8 cellular contexts compared by ENCODE assay signal in the genomic region with DNA sequence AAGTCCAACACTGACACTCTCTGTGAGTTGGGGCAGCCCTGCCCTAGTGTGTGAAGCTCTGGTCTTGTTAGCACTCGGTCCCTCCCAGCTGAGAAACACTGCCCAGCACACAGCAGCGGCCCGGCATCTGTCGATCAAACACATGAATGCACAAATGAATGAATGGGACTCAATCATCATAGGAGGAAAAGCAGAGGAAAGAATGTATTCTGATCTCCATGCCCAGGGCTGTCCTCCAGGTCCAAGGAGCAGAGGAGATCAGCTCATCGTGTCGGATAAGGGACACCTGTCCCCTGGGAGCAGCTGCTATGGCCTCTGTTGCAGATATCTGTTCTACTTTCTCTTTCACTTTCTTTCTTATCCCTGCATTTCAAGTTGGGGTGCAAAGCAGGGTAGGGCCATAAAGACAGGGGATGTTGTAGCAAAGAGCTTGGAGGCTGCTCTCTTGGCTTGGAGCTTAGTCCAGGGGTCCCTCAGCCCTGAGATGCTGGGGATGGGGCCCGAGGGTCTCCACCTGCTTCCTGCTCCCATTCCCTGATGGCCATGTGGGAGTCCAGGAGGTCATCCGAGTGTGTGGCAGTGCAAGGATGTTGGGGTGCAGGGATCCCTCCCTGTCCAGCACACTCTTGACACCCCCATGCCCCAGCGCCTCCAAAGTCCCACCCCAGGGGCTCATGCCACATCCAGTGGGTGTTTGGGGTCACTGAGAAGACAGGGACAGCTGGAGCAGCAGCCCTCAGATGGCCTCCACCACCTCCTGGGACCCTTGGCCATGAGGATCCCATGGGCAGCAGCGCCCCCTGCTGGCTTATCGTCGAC.
DNase-seq lines count a peak whose midpoint lies in the region; ATAC-seq, FAIRE-seq and TF ChIP-seq lines count a peak whose summit lies in the region.

No MANE protein-coding gene starts in this region.

- no peak for TF ChIP-seq POLR2A in A549 (IDR thresholded peaks at IDR 0.05; ENCODE audit: low read length)
- no peak for TF ChIP-seq POLR2A in erythroblast (IDR thresholded peaks at IDR 0.05; ENCODE audit: low read length)

- H3K4me2 ChIP-seq in A549 (no peak overlapping the region), GM23338 (no peak overlapping the region)

- intact Hi-C loops in activated CD4-positive, alpha-beta T cell treated with anti-CD3 and anti-CD28 coated beads for 36 hours (cut with DNase I, micrococcal nuclease), result loop anchor here (1.0 to 5.0 kb wide), 2 partner anchors 85 to 166 kb away; no protein-coding TSS in a partner anchor
- intact Hi-C loops in sciatic nerve (cut with DNase I), result no loop called here

- 63% methylated on average over 7 of the region's 12 CpGs for whole genome bisulfite sequencing in A549 (ENCODE audit: missing lambda C conversion rate)

- H3K27me3 ChIP-seq in GM23338 (ENCODE audit: insufficient read depth), result no peaks in the 10 kb centered on the region

- TF ChIP-seq EP300 in A549 (IDR thresholded peaks at IDR 0.05), result no peak

- H4K20me1 ChIP-seq in GM23338 (replicated peaks; ENCODE audit: insufficient read depth), result no peaks in the 10 kb centered on the region

- H3K27ac ChIP-seq in A549, result no peak overlapping the region
- no peak overlapping the region for H3K27ac ChIP-seq in GM23338 (ENCODE audit: low read depth)

- no peaks in the 10 kb centered on the region for H3K36me3 ChIP-seq in GM23338 (ENCODE audit: insufficient read depth)

- peak; percentile 50 for TF ChIP-seq CTCF in A549 (IDR thresholded peaks at IDR 0.05)
- peak in 1 of 2 experiments; percentile 67; a peak in 2 of 4 replicates for TF ChIP-seq CTCF in GM23338 (conservative IDR thresholded peaks at IDR 0.05; ENCODE audit: low read depth in 2 of 2)

- H3K9me2 ChIP-seq in GM23338 (ENCODE audit: insufficient read depth), result no peaks in the 10 kb centered on the region

- in situ Hi-C loops in G401 (cut with HindIII; ENCODE audit: low sequenced_read_pairs), result no loop called here

- no peaks in the 10 kb centered on the region for H3F3A ChIP-seq in GM23338 (replicated peaks; ENCODE audit: low read depth)

- peak in 1 of 2 experiments; percentile 62; a peak in 3 of 6 replicates for ATAC-seq in A549
- peak; percentile 85 for ATAC-seq in GM23338
- peak; percentile 16 for ATAC-seq in activated CD4-positive, alpha-beta T cell treated with anti-CD3 and anti-CD28 coated beads for 36 hours
- ATAC-seq in sciatic nerve, result peak; percentile 66
- ATAC-seq in GM18870 (IDR thresholded peaks at IDR 0.05; ENCODE audit: unreplicated experiment), result no peak
- no peak for ATAC-seq in GM18868 (IDR thresholded peaks at IDR 0.05; ENCODE audit: unreplicated experiment)

- DNase-seq in A549 (ENCODE audit: low read depth in 1 of 2, low spot score in 1 of 2) (no peak), GM23338 (ENCODE audit: low spot score) (peak; percentile 66), erythroblast (lab: John Stamatoyannopoulos, UW) (peak; percentile 18 to 48), sciatic nerve (ENCODE audit: low spot score) (peak; percentile 64), G401 (ENCODE audit: low spot score) (no peak)
- peak; percentile 76 for DNase-seq in activated CD4-positive, alpha-beta T cell treated with anti-CD3 and anti-CD28 coated beads for 36 hours

- no peak overlapping the region for H2AFZ ChIP-seq in GM23338

- peak; percentile 48 to 83 for TF ChIP-seq RAD21 in A549 (conservative IDR thresholded peaks at IDR 0.05 in 1 of 2, IDR thresholded peaks at IDR 0.05 in 1 of 2)

- H3K27ac Mint-ChIP-seq in GM23338, result no peak overlapping the region
- peak overlapping the region; percentile 99 for H3K27ac Mint-ChIP-seq in activated CD4-positive, alpha-beta T cell treated with anti-CD3 and anti-CD28 coated beads for 36 hours

- CTCF ChIA-PET in A549 (lab: Yijun Ruan, JAX), result interaction anchor here (0.7 to 22.7 kb wide), 19 partner anchors 9 to 258 kb away, joined by 3 to 345 read pairs (median 4); no protein-coding TSS in a partner anchor
- CTCF ChIA-PET in activated CD4-positive, alpha-beta T cell treated with anti-CD3 and anti-CD28 coated beads for 36 hours (lab: Charles Lee), result interaction anchor here (0.6 to 9.9 kb wide), 20 partner anchors 10 to 754 kb away, joined by 3 to 120 read pairs (median 4); no protein-coding TSS in a partner anchor

- H3K9me3 Mint-ChIP-seq in GM23338, result no peaks in the 10 kb centered on the region
- H3K9me3 Mint-ChIP-seq in activated CD4-positive, alpha-beta T cell treated with anti-CD3 and anti-CD28 coated beads for 36 hours (ENCODE audit: low read depth), result no peaks in the 10 kb centered on the region

- H3K4me1 ChIP-seq in A549, result no peaks in the 10 kb centered on the region
- no peaks in the 10 kb centered on the region for H3K4me1 ChIP-seq in GM23338 (ENCODE audit: insufficient read depth)

- H3K36me3 Mint-ChIP-seq in GM23338 (ENCODE audit: low read depth), result no peaks in the 10 kb centered on the region
- H3K36me3 Mint-ChIP-seq in activated CD4-positive, alpha-beta T cell treated with anti-CD3 and anti-CD28 coated beads for 36 hours (ENCODE audit: low read depth), result no peaks in the 10 kb centered on the region

- H3K4me3 Mint-ChIP-seq in GM23338, result no peak overlapping the region
- no peak overlapping the region for H3K4me3 Mint-ChIP-seq in activated CD4-positive, alpha-beta T cell treated with anti-CD3 and anti-CD28 coated beads for 36 hours

- H3K4me3 ChIP-seq in A549 (no peak overlapping the region), GM23338 (no peak overlapping the region)

- peaks cover 3% of the 10 kb centered on the region for H3K27me3 Mint-ChIP-seq in GM23338 (ENCODE audit: insufficient read depth, low read depth, poor library complexity)
- no peaks in the 10 kb centered on the region for H3K27me3 Mint-ChIP-seq in activated CD4-positive, alpha-beta T cell treated with anti-CD3 and anti-CD28 coated beads for 36 hours

- H3K4me1 Mint-ChIP-seq in GM23338, result no peaks in the 10 kb centered on the region
- peaks cover 78% of the 10 kb centered on the region for H3K4me1 Mint-ChIP-seq in activated CD4-positive, alpha-beta T cell treated with anti-CD3 and anti-CD28 coated beads for 36 hours

- H3K9me3 ChIP-seq in A549, result no peaks in the 10 kb centered on the region

- no peak for FAIRE-seq in A549 (lab: Jason Lieb, UNC)

- H3K79me2 ChIP-seq in GM23338 (replicated peaks; ENCODE audit: insufficient read depth), result no peaks in the 10 kb centered on the region

- POLR2A ChIA-PET in A549 (lab: Yijun Ruan, JAX), result no interaction called here
- POLR2A ChIA-PET in activated CD4-positive, alpha-beta T cell treated with anti-CD3 and anti-CD28 coated beads for 36 hours (lab: Charles Lee), result interaction anchor here (0.6 to 1.9 kb wide), 2 partner anchors 89 to 165 kb away, joined by 3 to 5 read pairs; no protein-coding TSS in a partner anchor

TF ChIP-seq in A549, 52 proteins besides CTCF, POLR2A, EP300 and RAD21:
- TF ChIP-seq FOSL2 (IDR thresholded peaks at IDR 0.05) (no peak), FOSL2 (CRISPR knock-in tag; IDR thresholded peaks at IDR 0.05) (no peak), TFCP2L1 (CRISPR knock-in tag; IDR thresholded peaks at IDR 0.05) (no peak), SMC3 (IDR thresholded peaks at IDR 0.05) (peak; percentile 87)
TF ChIP-seq in A549: peak in this region for 1.

TF ChIP-seq in GM23338, 12 proteins besides CTCF, POLR2A, EP300 and RAD21 (continues in another document):
- TF ChIP-seq ZNF331 (CRISPR knock-in tag; IDR thresholded peaks at IDR 0.05; ENCODE audit: low read depth) (no peak), POLR2AphosphoS5 (IDR thresholded peaks at IDR 0.05; ENCODE audit: low read depth) (no peak), JUNB (IDR thresholded peaks at IDR 0.05; ENCODE audit: unreplicated experiment) (no peak)

Comparison
In these comparisons a context has a peak if more than half of its experiments do, and no peak if none do; other contexts are left out.
1. ATAC-seq: peak in GM23338 (single experiment), activated CD4-positive, alpha-beta T cell treated with anti-CD3 and anti-CD28 coated beads for 36 hours (single experiment) and sciatic nerve (single experiment); none in GM18870 (single experiment) and GM18868 (single experiment).
2. DNase-seq: peak in GM23338 (single experiment), activated CD4-positive, alpha-beta T cell treated with anti-CD3 and anti-CD28 coated beads for 36 hours (single experiment), erythroblast (2 of 2) and sciatic nerve (single experiment); none in A549 (0 of 2) and G401 (single experiment).